Comparison of ENCODE assay signal across 1 cellular context in genomic region chr17:7477392-7478275, GRCh38.
TF ChIP-seq lines count a peak whose summit lies in the region.

No MANE protein-coding gene starts in this region.

TF ChIP-seq in HEK293, 187 proteins besides CTCF, POLR2A, EP300 and RAD21 (continued from another document):
- TF ChIP-seq, protein P1, sequence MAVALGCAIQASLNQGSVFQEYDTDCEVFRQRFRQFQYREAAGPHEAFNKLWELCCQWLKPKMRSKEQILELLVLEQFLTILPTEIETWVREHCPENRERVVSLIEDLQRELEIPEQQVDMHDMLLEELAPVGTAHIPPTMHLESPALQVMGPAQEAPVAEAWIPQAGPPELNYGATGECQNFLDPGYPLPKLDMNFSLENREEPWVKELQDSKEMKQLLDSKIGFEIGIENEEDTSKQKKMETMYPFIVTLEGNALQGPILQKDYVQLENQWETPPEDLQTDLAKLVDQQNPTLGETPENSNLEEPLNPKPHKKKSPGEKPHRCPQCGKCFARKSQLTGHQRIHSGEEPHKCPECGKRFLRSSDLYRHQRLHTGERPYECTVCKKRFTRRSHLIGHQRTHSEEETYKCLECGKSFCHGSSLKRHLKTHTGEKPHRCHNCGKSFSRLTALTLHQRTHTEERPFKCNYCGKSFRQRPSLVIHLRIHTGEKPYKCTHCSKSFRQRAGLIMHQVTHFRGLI (tag by site-specific recombination; IDR thresholded peaks at IDR 0.05), result peak; percentile 78; the same call in 1 of the 2 replicates
- TF ChIP-seq ZNF791 (tag by site-specific recombination; IDR thresholded peaks at IDR 0.05) (no peak), KLF7 (tag by site-specific recombination; IDR thresholded peaks at IDR 0.05; ENCODE audit: borderline replicate concordance) (no peak), ZNF571 (tag by site-specific recombination; IDR thresholded peaks at IDR 0.05) (no peak), SP2 (tag by site-specific recombination; IDR thresholded peaks at IDR 0.05) (no peak), ZNF184 (tag by site-specific recombination; IDR thresholded peaks at IDR 0.05) (no peak), ZNF776 (tag by site-specific recombination; IDR thresholded peaks at IDR 0.05; ENCODE audit: borderline replicate concordance) (no peak), ZNF155 (tag by site-specific recombination; IDR thresholded peaks at IDR 0.05) (no peak), HIC1 (tag by site-specific recombination; IDR thresholded peaks at IDR 0.05) (no peak), ZBTB26 (tag by site-specific recombination; optimal IDR thresholded peaks at IDR 0.05) (peak; percentile 10), ZNF830 (tag by site-specific recombination; IDR thresholded peaks at IDR 0.05; ENCODE audit: low read depth) (no peak), ZNF785 (tag by site-specific recombination; IDR thresholded peaks at IDR 0.05) (no peak), SCRT1 (tag by site-specific recombination; IDR thresholded peaks at IDR 0.05; ENCODE audit: borderline replicate concordance) (peak; percentile 48; the same call in 1 of the 2 replicates), ZNF266 (tag by site-specific recombination; IDR thresholded peaks at IDR 0.05; ENCODE audit: low read depth) (no peak)
- TF ChIP-seq, protein P2, sequence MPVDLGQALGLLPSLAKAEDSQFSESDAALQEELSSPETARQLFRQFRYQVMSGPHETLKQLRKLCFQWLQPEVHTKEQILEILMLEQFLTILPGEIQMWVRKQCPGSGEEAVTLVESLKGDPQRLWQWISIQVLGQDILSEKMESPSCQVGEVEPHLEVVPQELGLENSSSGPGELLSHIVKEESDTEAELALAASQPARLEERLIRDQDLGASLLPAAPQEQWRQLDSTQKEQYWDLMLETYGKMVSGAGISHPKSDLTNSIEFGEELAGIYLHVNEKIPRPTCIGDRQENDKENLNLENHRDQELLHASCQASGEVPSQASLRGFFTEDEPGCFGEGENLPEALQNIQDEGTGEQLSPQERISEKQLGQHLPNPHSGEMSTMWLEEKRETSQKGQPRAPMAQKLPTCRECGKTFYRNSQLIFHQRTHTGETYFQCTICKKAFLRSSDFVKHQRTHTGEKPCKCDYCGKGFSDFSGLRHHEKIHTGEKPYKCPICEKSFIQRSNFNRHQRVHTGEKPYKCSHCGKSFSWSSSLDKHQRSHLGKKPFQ (tag by site-specific recombination; IDR thresholded peaks at IDR 0.05), result no peak
- TF ChIP-seq, protein P3, sequence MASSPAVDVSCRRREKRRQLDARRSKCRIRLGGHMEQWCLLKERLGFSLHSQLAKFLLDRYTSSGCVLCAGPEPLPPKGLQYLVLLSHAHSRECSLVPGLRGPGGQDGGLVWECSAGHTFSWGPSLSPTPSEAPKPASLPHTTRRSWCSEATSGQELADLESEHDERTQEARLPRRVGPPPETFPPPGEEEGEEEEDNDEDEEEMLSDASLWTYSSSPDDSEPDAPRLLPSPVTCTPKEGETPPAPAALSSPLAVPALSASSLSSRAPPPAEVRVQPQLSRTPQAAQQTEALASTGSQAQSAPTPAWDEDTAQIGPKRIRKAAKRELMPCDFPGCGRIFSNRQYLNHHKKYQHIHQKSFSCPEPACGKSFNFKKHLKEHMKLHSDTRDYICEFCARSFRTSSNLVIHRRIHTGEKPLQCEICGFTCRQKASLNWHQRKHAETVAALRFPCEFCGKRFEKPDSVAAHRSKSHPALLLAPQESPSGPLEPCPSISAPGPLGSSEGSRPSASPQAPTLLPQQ (tag by site-specific recombination; IDR thresholded peaks at IDR 0.05), result peak; percentile 66; the same call in 1 of the 2 replicates
TF ChIP-seq in HEK293: peak in this region for 9.
